ENCODE assay signal across 13 cellular contexts in the genomic region with DNA sequence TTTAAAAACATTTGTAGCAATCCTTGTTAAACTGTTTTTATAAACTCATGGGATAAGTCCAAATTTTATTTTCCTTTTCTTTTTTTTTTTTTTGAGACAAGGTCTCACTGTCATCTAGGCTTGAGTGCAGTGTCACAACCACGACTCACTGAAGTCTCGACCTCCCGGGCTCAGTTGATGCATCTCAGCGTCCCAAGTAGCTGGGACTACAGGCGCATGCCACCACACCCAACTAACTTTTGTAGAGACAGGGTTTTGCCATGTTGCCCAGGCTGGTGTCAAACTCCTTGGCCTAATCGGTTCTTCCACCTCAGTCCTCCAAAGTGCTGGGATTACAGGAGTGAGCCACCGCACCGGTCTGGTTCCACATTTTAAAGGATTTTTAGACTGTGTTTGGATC. TPM values are rescaled to one million over a fixed set of nuclear protein-coding genes. Genes with fewer than 3 reads are reported as not detected.
DNase-seq lines count a peak whose midpoint lies in the region; ATAC-seq and TF ChIP-seq lines count a peak whose summit lies in the region.
"Had no signal": no experiment of that assay in that cellular context is flagged by ENCODE, and none has a peak within 500 bp of the region (broad histone marks: within the 10 kb centered on the region; RNA-seq: fewer than 3 reads in every experiment).

No MANE protein-coding gene starts in this region.

- H2AFZ ChIP-seq in H9 (ENCODE audit: low read length) = no peak overlapping the region
- H2AFZ ChIP-seq: hepatocyte had no signal

- peaks cover 7% of the 10 kb centered on the region for H3K79me1 ChIP-seq in H9 (ENCODE audit: insufficient read depth, low read depth, low read length, poor library complexity, severe bottlenecking)

- H3K4ac ChIP-seq in H9 (ENCODE audit: low read depth, low read length) = no peak overlapping the region

- no peak overlapping the region for H3K4me2 ChIP-seq in H9 (ENCODE audit: insufficient read depth, insufficient read length, low read length)
- H3K4me2 ChIP-seq: hepatocyte had no signal

- DNase-seq in CD4-positive, CD25-positive, alpha-beta regulatory T cell = no peak
- DNase-seq in H9 = no peak
- no peak for DNase-seq in adipocyte (ENCODE audit: low read depth)
- no peak for DNase-seq in stimulated activated CD8-positive, alpha-beta memory T cell treated with anti-CD3 and anti-CD28 coated beads, Interleukin-4, amount 100 ng/mL, for 48 hours
- DNase-seq in hypothalamus (lab: John Stamatoyannopoulos, UW) = no peak
- DNase-seq: Caco-2; Kasumi-1; mammary epithelial cell; PC-3; stimulated activated CD4-positive, alpha-beta T cell treated with anti-CD3 and anti-CD28 coated beads, Interleukin-4, amount 100 ng/mL, for 24 hours had no signal

- ATAC-seq in CD4-positive, CD25-positive, alpha-beta regulatory T cell (ENCODE audit: low read depth in 2 of 2) = no peak
- ATAC-seq in HG03571 (IDR thresholded peaks at IDR 0.05; ENCODE audit: unreplicated experiment) = no peak
- ATAC-seq: PC-3 had no signal

- no peak overlapping the region for H2BK20ac ChIP-seq in H9 (ENCODE audit: low read depth, low read length, poor library complexity, severe bottlenecking)

- H3K9me3 Mint-ChIP-seq in CD4-positive, CD25-positive, alpha-beta regulatory T cell = peaks cover 0 to 2% (median 0%) of the 10 kb centered on the region in 7 donors
- H3K9me3 Mint-ChIP-seq in H9 = no peaks in the 10 kb centered on the region
- H3K9me3 Mint-ChIP-seq in nephron = no peaks in the 10 kb centered on the region

- H3K36me3 ChIP-seq in CD4-positive, CD25-positive, alpha-beta regulatory T cell (ENCODE audit: control insufficient read depth, insufficient read depth, low read length) = peaks cover 13% of the 10 kb centered on the region
- peaks cover 4% of the 10 kb centered on the region for H3K36me3 ChIP-seq in adipocyte (ENCODE audit: control insufficient read depth, insufficient read depth, low read length, severe bottlenecking)

- H3K4me1 ChIP-seq in CD4-positive, CD25-positive, alpha-beta regulatory T cell (ENCODE audit: control insufficient read depth, insufficient read depth, low read length, poor library complexity, severe bottlenecking) = peaks cover 88% of the 10 kb centered on the region
- no peaks in the 10 kb centered on the region for H3K4me1 ChIP-seq in H9 (ENCODE audit: insufficient read depth, low read length)
- H3K4me1 ChIP-seq in adipocyte (ENCODE audit: control insufficient read depth, insufficient read depth, low read length) = peaks cover 78% of the 10 kb centered on the region

- H3K4me3 ChIP-seq in CD4-positive, CD25-positive, alpha-beta regulatory T cell (ENCODE audit: low read depth, low read length) = peak overlapping the region; percentile 64
- H3K4me3 ChIP-seq in adipocyte (ENCODE audit: low read length) = no peak overlapping the region
- H3K4me3 ChIP-seq: hepatocyte had no signal

- H3K23me2 ChIP-seq in H9 (ENCODE audit: insufficient read length, low read depth, low read length, poor library complexity, severe bottlenecking) = no peaks in the 10 kb centered on the region

- no peak overlapping the region for H3K18ac ChIP-seq in H9 (ENCODE audit: insufficient read length, low read depth, low read length)

- peak overlapping the region in 2 of 3 donors; percentile 3 to 51 for H3K27ac Mint-ChIP-seq in CD4-positive, CD25-positive, alpha-beta regulatory T cell
- H3K27ac Mint-ChIP-seq in H9 (peak overlapping the region in 2 of 3 experiments; percentile 1 to 52; a peak in 4 of 7 replicates), nephron (peak overlapping the region; percentile 3 to 47 (median 26))

- peaks cover 54 to 92% (median 72%) of the 10 kb centered on the region in 4 donors for H3K4me1 Mint-ChIP-seq in CD4-positive, CD25-positive, alpha-beta regulatory T cell
- H3K4me1 Mint-ChIP-seq in H9 (peaks cover 32 to 43% of the 10 kb centered on the region in 2 experiments), nephron (peaks cover 56% of the 10 kb centered on the region)

- no peak overlapping the region for H2BK120ac ChIP-seq in H9 (ENCODE audit: low read depth, low read length, poor library complexity, severe bottlenecking)

- H3K27me3 ChIP-seq in CD4-positive, CD25-positive, alpha-beta regulatory T cell (ENCODE audit: control insufficient read depth, insufficient read depth, low read length) = no peaks in the 10 kb centered on the region
- H3K27me3 ChIP-seq in H9 (ENCODE audit: insufficient read depth, low read length) (no peaks in the 10 kb centered on the region), adipocyte (replicated peaks; ENCODE audit: control insufficient read depth, insufficient read depth, low read length) (no peaks in the 10 kb centered on the region)
- H3K27me3 ChIP-seq: hepatocyte had no signal

- no peaks in the 10 kb centered on the region for H3K27me3 Mint-ChIP-seq in CD4-positive, CD25-positive, alpha-beta regulatory T cell
- H3K27me3 Mint-ChIP-seq in H9 (ENCODE audit: low read depth) (no peaks in the 10 kb centered on the region), nephron (ENCODE audit: low read depth) (no peaks in the 10 kb centered on the region)

- H3K36me3 Mint-ChIP-seq in CD4-positive, CD25-positive, alpha-beta regulatory T cell = peaks cover 22% of the 10 kb centered on the region
- peaks cover 8 to 16% (median 13%) of the 10 kb centered on the region in 3 experiments; a peak in 6 of 7 replicates for H3K36me3 Mint-ChIP-seq in H9 (ENCODE audit: insufficient read depth in 1 of 3, low read depth in 3 of 3)
- H3K36me3 Mint-ChIP-seq in nephron (ENCODE audit: low read depth) = peaks cover 27% of the 10 kb centered on the region

- no peaks in the 10 kb centered on the region for H3K9me3 ChIP-seq in CD4-positive, CD25-positive, alpha-beta regulatory T cell (ENCODE audit: control insufficient read depth in 2 of 2, low read length in 2 of 2)
- no peaks in the 10 kb centered on the region for H3K9me3 ChIP-seq in H9 (ENCODE audit: control insufficient read depth, low read depth, low read length)
- no peaks in the 10 kb centered on the region for H3K9me3 ChIP-seq in adipocyte (ENCODE audit: control insufficient read depth, low read length)
- H3K9me3 ChIP-seq: Caco-2 had no signal

- H4K8ac ChIP-seq in H9 (replicated peaks; ENCODE audit: insufficient read length, low read depth, low read length) = no peak overlapping the region

- H4K91ac ChIP-seq in H9 (ENCODE audit: insufficient read length, low read depth, low read length) = no peak overlapping the region

- no peak overlapping the region for H3K56ac ChIP-seq in H9 (ENCODE audit: insufficient read length, low read depth, low read length)

- H4K5ac ChIP-seq in H9 (ENCODE audit: insufficient read length, low read depth, low read length) = no peak overlapping the region

- TF ChIP-seq CTCF in H9 (conservative IDR thresholded peaks at IDR 0.05) (no peak), nephron (IDR thresholded peaks at IDR 0.05; ENCODE audit: unreplicated experiment in 3 of 3) (no peak)

- H3K14ac ChIP-seq in H9 (ENCODE audit: insufficient read depth, low read length) = 0 out of 2 replicates have a peak overlapping the region, but pooled peaks have one; percentile 75

- no peaks in the 10 kb centered on the region for H4K20me1 ChIP-seq in H9 (ENCODE audit: control insufficient read depth, insufficient read depth, insufficient read length)

- H2BK15ac ChIP-seq in H9 (ENCODE audit: low read depth, low read length) = no peak overlapping the region

- peak overlapping the region; percentile 7 to 78 (median 69) for H3K4me3 Mint-ChIP-seq in CD4-positive, CD25-positive, alpha-beta regulatory T cell
- H3K4me3 Mint-ChIP-seq in H9 (no peak overlapping the region), nephron (no peak overlapping the region)

- H3K79me2 ChIP-seq in H9 (ENCODE audit: insufficient read depth, low read length) = peaks cover 29% of the 10 kb centered on the region; the same call in 1 of the 2 replicates

- no peak overlapping the region for H2BK12ac ChIP-seq in H9 (ENCODE audit: insufficient read length, low read depth, low read length)

- H3K27ac ChIP-seq in CD4-positive, CD25-positive, alpha-beta regulatory T cell (ENCODE audit: insufficient read depth, low read length, poor library complexity, severe bottlenecking) = peak overlapping the region; percentile 34
- H3K27ac ChIP-seq in H9 (ENCODE audit: insufficient read length, low read depth, low read length) = no peak overlapping the region
- H3K27ac ChIP-seq: hepatocyte had no signal

- no CpG with 5 or more reads among the region's 8 CpGs for WGBS in H9 (ENCODE audit: extremely low coverage, insufficient read length, low lambda C conversion rate)

- no peak overlapping the region for H3T11ph ChIP-seq in H9 (ENCODE audit: low read length)

- H2BK5ac ChIP-seq in H9 (ENCODE audit: insufficient read length, low read length) = no peak overlapping the region

- H2AK5ac ChIP-seq in H9 (ENCODE audit: insufficient read length, low read length) = no peak overlapping the region

- no peak overlapping the region for H3K23ac ChIP-seq in H9 (ENCODE audit: insufficient read length, low read depth, low read length)

- H3K9ac ChIP-seq in H9 (ENCODE audit: extremely low read depth, insufficient read length, low read length) = no peak overlapping the region
- H3K9ac ChIP-seq in adipocyte (ENCODE audit: low read length) = peak overlapping the region; percentile 5

RNA-seq across cellular contexts. Expression of a gene that starts 9.8 kb away (rescaled TPM):
- total RNA-seq in CD4-positive, CD25-positive, alpha-beta regulatory T cell = 290 TPM
- 100 to 1,000 TPM; 399 to 465 (median 425) TPM for polyA plus RNA-seq in CD4-positive, CD25-positive, alpha-beta regulatory T cell
- total RNA-seq in H9 (2021) = 89.1 and 97.7 TPM in 2 replicates

Comparison
In these comparisons a context has a peak if more than half of its experiments do, and no peak if none do; other contexts are left out.
1. H3K4me3 Mint-ChIP-seq: peak in CD4-positive, CD25-positive, alpha-beta regulatory T cell (4 of 4); none in H9 (0 of 2) and nephron (0 of 3).
2. Peak in every context shown above with its lines, with median percentiles within 50 percentile points of each other: H3K27ac Mint-ChIP-seq.